ENCODE assay signal across 8 cellular contexts in genomic region chr19:6739390-6739883, GRCh38. TPM values are rescaled to one million over a fixed set of nuclear protein-coding genes. Genes with fewer than 3 reads are reported as not detected.
DNase-seq lines count a peak whose midpoint lies in the region; ATAC-seq and TF ChIP-seq lines count a peak whose summit lies in the region.

Gene TRIP10, plus strand, starts transcription at chr19:6739680. Its CDS starts 82 bp downstream, at chr19:6739762.

- H2BK15ac ChIP-seq in H9 (ENCODE audit: low read depth, low read length): peak within 1 kb of the TSS; percentile 57; the same call in 1 of the 2 replicates

- H3K4me2 ChIP-seq in H9 (ENCODE audit: insufficient read depth, insufficient read length, low read length) (peak within 1 kb of the TSS; percentile 79), OCI-LY1 (ENCODE audit: low read length) (peak within 1 kb of the TSS; percentile 96)

- H3K4me3 Mint-ChIP-seq in H9: peak within 1 kb of the TSS; percentile 88 to 97
- peak within 1 kb of the TSS; percentile 97 for H3K4me3 Mint-ChIP-seq in activated T-cell treated with anti-CD3 and anti-CD28 coated beads, Interleukin-2, amount 50 U/mL, for 4 hours

- H4K5ac ChIP-seq in H9 (ENCODE audit: insufficient read length, low read depth, low read length): no peak within 1 kb of the TSS

- peaks cover 19 to 24% (median 23%) of the 10 kb centered on the region in 3 experiments for H3K36me3 Mint-ChIP-seq in H9 (ENCODE audit: insufficient read depth in 1 of 3, low read depth in 3 of 3)
- peaks cover 8% of the 10 kb centered on the region for H3K36me3 Mint-ChIP-seq in activated T-cell treated with anti-CD3 and anti-CD28 coated beads, Interleukin-2, amount 50 U/mL, for 4 hours (ENCODE audit: insufficient read depth)

- H3K79me2 ChIP-seq in ACC112 (ENCODE audit: control insufficient read depth, insufficient read depth, low read length, unreplicated experiment) (peaks cover 38% of the 10 kb centered on the region), H9 (ENCODE audit: insufficient read depth, low read length) (no peaks in the 10 kb centered on the region; the same call in 1 of the 2 replicates), OCI-LY1 (ENCODE audit: insufficient read depth, low read length) (no peaks in the 10 kb centered on the region)

- no peaks in the 10 kb centered on the region for H3K27me3 Mint-ChIP-seq in H9 (ENCODE audit: low read depth)
- no peaks in the 10 kb centered on the region for H3K27me3 Mint-ChIP-seq in activated T-cell treated with anti-CD3 and anti-CD28 coated beads, Interleukin-2, amount 50 U/mL, for 4 hours (ENCODE audit: low read depth)

- H2BK20ac ChIP-seq in H9 (ENCODE audit: low read depth, low read length, poor library complexity, severe bottlenecking): no peak within 1 kb of the TSS

- H3K4ac ChIP-seq in H9 (ENCODE audit: low read depth, low read length): no peak within 1 kb of the TSS

- H3K9ac ChIP-seq in H9 (ENCODE audit: extremely low read depth, insufficient read length, low read length): peak within 1 kb of the TSS; percentile 56
- peak within 1 kb of the TSS; percentile 81 for H3K9ac ChIP-seq in OCI-LY1 (ENCODE audit: low read length)

- no peak within 1 kb of the TSS for H4K8ac ChIP-seq in H9 (replicated peaks; ENCODE audit: insufficient read length, low read depth, low read length)

- no peak within 1 kb of the TSS for H2BK5ac ChIP-seq in H9 (ENCODE audit: insufficient read length, low read length)

- no peak within 1 kb of the TSS for H4K91ac ChIP-seq in H9 (ENCODE audit: insufficient read length, low read depth, low read length)

- H4K20me1 ChIP-seq in H9 (ENCODE audit: control insufficient read depth, insufficient read depth, insufficient read length) (no peaks in the 10 kb centered on the region), OCI-LY1 (ENCODE audit: insufficient read depth, low read length) (no peaks in the 10 kb centered on the region)

- H3K23me2 ChIP-seq in H9 (ENCODE audit: insufficient read length, low read depth, low read length, poor library complexity, severe bottlenecking): peaks cover 25% of the 10 kb centered on the region

- no peaks in the 10 kb centered on the region for H3K9me3 Mint-ChIP-seq in H9
- H3K9me3 Mint-ChIP-seq in activated T-cell treated with anti-CD3 and anti-CD28 coated beads, Interleukin-2, amount 50 U/mL, for 4 hours: no peaks in the 10 kb centered on the region

- H3K36me3 ChIP-seq in ACC112 (ENCODE audit: insufficient read depth, low read length) (peaks cover 10% of the 10 kb centered on the region; the same call in 1 of the 2 replicates), OCI-LY1 (ENCODE audit: insufficient read depth, low read length) (peaks cover 20% of the 10 kb centered on the region; the same call in 1 of the 2 replicates), esophagus (ENCODE audit: control insufficient read depth in 2 of 2, insufficient read depth in 2 of 2, low read length in 1 of 2) (peaks cover 5 to 12% of the 10 kb centered on the region in 2 donors)

- H3K56ac ChIP-seq in H9 (ENCODE audit: insufficient read length, low read depth, low read length): no peak within 1 kb of the TSS

- peak within 1 kb of the TSS; percentile 85 to 95 (median 89) for H3K27ac Mint-ChIP-seq in H9

- H3T11ph ChIP-seq in H9 (ENCODE audit: low read length): peak within 1 kb of the TSS; percentile 62

- H3K27ac ChIP-seq in ACC112 (ENCODE audit: low read depth, low read length): peak within 1 kb of the TSS; percentile 60
- H3K27ac ChIP-seq in H9 (ENCODE audit: insufficient read length, low read depth, low read length): no peak within 1 kb of the TSS
- peak within 1 kb of the TSS; percentile 89 for H3K27ac ChIP-seq in OCI-LY1 (ENCODE audit: low read depth, low read length, poor library complexity, severe bottlenecking)
- peak within 1 kb of the TSS; percentile 92 to 99 for H3K27ac ChIP-seq in esophagus (ENCODE audit: low read depth in 2 of 2, low read length in 1 of 2)

- H3K9me3 ChIP-seq in H9 (ENCODE audit: control insufficient read depth, low read depth, low read length) (no peaks in the 10 kb centered on the region), OCI-LY1 (ENCODE audit: low read length) (no peaks in the 10 kb centered on the region), esophagus (ENCODE audit: control insufficient read depth in 2 of 2, insufficient read depth in 1 of 2, low read depth in 1 of 2, low read length in 1 of 2) (no peaks in the 10 kb centered on the region)

- H3K79me1 ChIP-seq in H9 (ENCODE audit: insufficient read depth, low read depth, low read length, poor library complexity, severe bottlenecking): no peaks in the 10 kb centered on the region

- H3K18ac ChIP-seq in H9 (ENCODE audit: insufficient read length, low read depth, low read length): peak within 1 kb of the TSS; percentile 92

- H3K14ac ChIP-seq in H9 (ENCODE audit: insufficient read depth, low read length): peak within 1 kb of the TSS; percentile 92

- no peak within 1 kb of the TSS for H3K23ac ChIP-seq in H9 (ENCODE audit: insufficient read length, low read depth, low read length)

- H3K4me3 ChIP-seq in ACC112 (ENCODE audit: low read depth, low read length): peak within 1 kb of the TSS; percentile 82
- H3K4me3 ChIP-seq in OCI-LY1 (ENCODE audit: low read depth, low read length, poor library complexity, severe bottlenecking): peak within 1 kb of the TSS; percentile 89
- peak within 1 kb of the TSS; percentile 85 to 89 for H3K4me3 ChIP-seq in esophagus (ENCODE audit: low read depth in 1 of 2, low read length in 2 of 2)

- no peaks in the 10 kb centered on the region for H3K9me2 ChIP-seq in OCI-LY1 (ENCODE audit: low read depth, low read length)

- peaks cover 7% of the 10 kb centered on the region; the same call in 1 of the 2 replicates for H3F3A ChIP-seq in OCI-LY1 (ENCODE audit: insufficient read depth, low read length)

- H2BK120ac ChIP-seq in H9 (ENCODE audit: low read depth, low read length, poor library complexity, severe bottlenecking): no peak within 1 kb of the TSS

- TF ChIP-seq CTCF in H9 (conservative IDR thresholded peaks at IDR 0.05): no peak
- TF ChIP-seq CTCF in OCI-LY1 (IDR thresholded peaks at IDR 0.05; ENCODE audit: low read length): no peak

- DNase-seq in H9: peak; percentile 78
- peak; percentile 79 for DNase-seq in activated T-cell treated with anti-CD3 and anti-CD28 coated beads, Interleukin-2, amount 50 U/mL, for 4 hours
- DNase-seq in mucosa of gallbladder (ENCODE audit: low spot score): peak; percentile 89
- peak; percentile 62 to 64 for DNase-seq in stimulated activated CD8-positive, alpha-beta memory T cell treated with anti-CD3 and anti-CD28 coated beads, Interleukin-4, amount 100 ng/mL, for 1 hour (ENCODE audit: low read depth in 2 of 2, low spot score in 1 of 2)

- peak; percentile 2 to 5 for ATAC-seq in activated T-cell treated with anti-CD3 and anti-CD28 coated beads, Interleukin-2, amount 50 U/mL, for 4 hours
- ATAC-seq in HG02678 (IDR thresholded peaks at IDR 0.05; ENCODE audit: unreplicated experiment): no peak

- H3K4me1 Mint-ChIP-seq in H9: peaks cover 55 to 69% of the 10 kb centered on the region in 2 experiments
- peaks cover 35% of the 10 kb centered on the region for H3K4me1 Mint-ChIP-seq in activated T-cell treated with anti-CD3 and anti-CD28 coated beads, Interleukin-2, amount 50 U/mL, for 4 hours (ENCODE audit: low read depth)

- H2AFZ ChIP-seq in ACC112 (ENCODE audit: low read length, unreplicated experiment) (peak within 1 kb of the TSS; percentile 89), H9 (ENCODE audit: low read length) (no peak within 1 kb of the TSS), OCI-LY1 (ENCODE audit: low read length) (peak within 1 kb of the TSS; percentile 92; the same call in 1 of the 2 replicates)

- no CpG with 5 or more reads among the region's 47 CpGs for WGBS in H9 (ENCODE audit: extremely low coverage, insufficient read length, low lambda C conversion rate)
- 0% methylated on average over 11 to 44 of the region's 47 CpGs for WGBS in esophagus, 2 donors

- H2BK12ac ChIP-seq in H9 (ENCODE audit: insufficient read length, low read depth, low read length): no peak within 1 kb of the TSS

- H3K27me3 ChIP-seq in ACC112 (ENCODE audit: insufficient read depth, low read length): no peaks in the 10 kb centered on the region
- H3K27me3 ChIP-seq in H9 (ENCODE audit: insufficient read depth, low read length): no peaks in the 10 kb centered on the region
- no peaks in the 10 kb centered on the region for H3K27me3 ChIP-seq in OCI-LY1 (ENCODE audit: insufficient read depth, low read length)
- H3K27me3 ChIP-seq in esophagus (ENCODE audit: control insufficient read depth in 1 of 2, insufficient read depth in 2 of 2, low read length in 2 of 2): no peaks in the 10 kb centered on the region

- H3K4me1 ChIP-seq in ACC112 (ENCODE audit: control insufficient read depth, insufficient read depth, low read length, unreplicated experiment) (peaks cover 32% of the 10 kb centered on the region), H9 (ENCODE audit: insufficient read depth, low read length) (peaks cover 12% of the 10 kb centered on the region), OCI-LY1 (ENCODE audit: insufficient read depth, low read length, severe bottlenecking) (peaks cover 48% of the 10 kb centered on the region), esophagus (ENCODE audit: control insufficient read depth in 2 of 2, insufficient read depth in 2 of 2, low read length in 1 of 2) (peaks cover 0 to 7% of the 10 kb centered on the region in 2 donors)

- H2AK5ac ChIP-seq in H9 (ENCODE audit: insufficient read length, low read length): no peak within 1 kb of the TSS

RNA-seq across cellular contexts. Expression of gene TRIP10, which starts in this region (rescaled TPM):
- total RNA-seq in H9 (2021) (54.1 and 56.4 TPM in 2 replicates), mucosa of gallbladder (68.9 TPM)
- total RNA-seq in activated T-cell treated with anti-CD3 and anti-CD28 coated beads, Interleukin-2, amount 50 U/mL, for 4 hours: 10 to 100 TPM; 31.8 to 40.2 (median 37.4) TPM
- 100 to 1,000 TPM; 191 to 519 TPM for polyA plus RNA-seq in esophagus
